In genomic region chr7:132520591-132520990, GRCh38 we compare ENCODE assay signal across 27 cellular contexts. TPM values are rescaled to one million over a fixed set of nuclear protein-coding genes. Genes with fewer than 3 reads are reported as not detected.
"Had no signal": no experiment of that assay in that cellular context is flagged by ENCODE, and none has a peak within 500 bp of the region (broad histone marks: within the 10 kb centered on the region; RNA-seq: fewer than 3 reads in every experiment).

No MANE protein-coding gene starts in this region.

- H3K4me3 ChIP-seq: adrenal gland, body of pancreas, breast epithelium, SJCRH30, SK-N-MC had no signal

- H3K27ac Mint-ChIP-seq: activated CD4-positive, alpha-beta memory T cell treated with anti-CD3 and anti-CD28 coated beads for 36 hours; activated naive CD4-positive, alpha-beta T cell treated with anti-CD3 and anti-CD28 coated beads for 36 hours; activated naive CD4-positive, alpha-beta T cell treated with anti-CD3 and anti-CD28 coated beads, Interleukin-2, amount 50 U/mL, for 72 hours; activated T-helper 1 cell treated with anti-CD3 and anti-CD28 coated beads, Interleukin-12 subunit alpha, Interleukin-12 subunit beta, Interleukin-2, Interleukin-4 antibody, amounts not matched to agents 30 ng/mL and 10 ng/mL and 1 ng/mL, durations not matched to agents 14 hours and 24 hours and 36 hours had no signal

- DNase-seq: activated CD4-positive, alpha-beta memory T cell treated with anti-CD3 and anti-CD28 coated beads for 36 hours; activated CD4-positive, alpha-beta T cell treated with anti-CD3 and anti-CD28 coated beads, Interleukin-2, amount 50 U/mL, for 1 hour; activated CD8-positive, alpha-beta memory T cell treated with anti-CD3 and anti-CD28 coated beads, Interleukin-2, amount 50 U/mL, for 4 hours; activated gamma-delta T cell treated with Interleukin-2 at 50 U/mL for 16 hours; activated naive CD4-positive, alpha-beta T cell treated with anti-CD3 and anti-CD28 coated beads for 36 hours; activated T-cell treated with anti-CD3 and anti-CD28 coated beads for 4 hours; activated T-cell treated with anti-CD3 and anti-CD28 coated beads, Interleukin-2, amount 50 U/mL, for 4 hours; adrenal gland; body of pancreas; Karpas-422; KBM-7; NCI-H1105; NCI-H1417 treated with DMSO at 0.1 percent for 48 hours; NCI-H187 treated with DMSO at 0.1 percent for 48 hours; NCI-H2081 treated with DMSO at 0.1 percent for 48 hours; NCI-H446 treated with DMSO at 0.1 percent for 48 hours; NCI-H524; NCI-H69; OCI-M1; SHP77; SJCRH30; T1000 had no signal

- H3K9me3 Mint-ChIP-seq: activated CD4-positive, alpha-beta memory T cell treated with anti-CD3 and anti-CD28 coated beads for 36 hours; activated naive CD4-positive, alpha-beta T cell treated with anti-CD3 and anti-CD28 coated beads for 36 hours; activated naive CD4-positive, alpha-beta T cell treated with anti-CD3 and anti-CD28 coated beads, Interleukin-2, amount 50 U/mL, for 72 hours; activated T-cell treated with anti-CD3 and anti-CD28 coated beads, Interleukin-2, amount 50 U/mL, for 4 hours; activated T-helper 1 cell treated with anti-CD3 and anti-CD28 coated beads, Interleukin-12 subunit alpha, Interleukin-12 subunit beta, Interleukin-2, Interleukin-4 antibody, amounts not matched to agents 30 ng/mL and 10 ng/mL and 1 ng/mL, durations not matched to agents 14 hours and 24 hours and 36 hours had no signal

- H3K27ac ChIP-seq: adrenal gland, body of pancreas, breast epithelium, SJCRH30, SK-N-MC had no signal

- H3K36me3 ChIP-seq: adrenal gland, breast epithelium, SJCRH30 had no signal

- H3K4me3 Mint-ChIP-seq: activated CD4-positive, alpha-beta memory T cell treated with anti-CD3 and anti-CD28 coated beads for 36 hours; activated naive CD4-positive, alpha-beta T cell treated with anti-CD3 and anti-CD28 coated beads for 36 hours; activated T-cell treated with anti-CD3 and anti-CD28 coated beads, Interleukin-2, amount 50 U/mL, for 4 hours; activated T-helper 1 cell treated with anti-CD3 and anti-CD28 coated beads, Interleukin-12 subunit alpha, Interleukin-12 subunit beta, Interleukin-2, Interleukin-4 antibody, amounts not matched to agents 30 ng/mL and 10 ng/mL and 1 ng/mL, durations not matched to agents 14 hours and 24 hours and 36 hours had no signal

- H3K36me3 Mint-ChIP-seq: activated CD4-positive, alpha-beta memory T cell treated with anti-CD3 and anti-CD28 coated beads for 36 hours; activated naive CD4-positive, alpha-beta T cell treated with anti-CD3 and anti-CD28 coated beads, Interleukin-2, amount 50 U/mL, for 72 hours had no signal

- H3K9me3 ChIP-seq: adrenal gland, body of pancreas, breast epithelium, SJCRH30 had no signal

- H3K4me1 ChIP-seq: body of pancreas, breast epithelium, SJCRH30 had no signal

- H3K27me3 ChIP-seq: adrenal gland, body of pancreas, breast epithelium, SJCRH30 had no signal

RNA-seq across cellular contexts. Expression of gene PLXNA4, which starts 55.7 kb away (rescaled TPM):
- total RNA-seq: MCF 10A had no signal
